24 cellular contexts compared by ENCODE assay signal in genomic region chr6:412146-412886, GRCh38. TPM values are rescaled to one million over a fixed set of nuclear protein-coding genes. Genes with fewer than 3 reads are reported as not detected.
DNase-seq lines count a peak whose midpoint lies in the region; ATAC-seq and TF ChIP-seq lines count a peak whose summit lies in the region.
"Had no signal": no experiment of that assay in that cellular context is flagged by ENCODE, and none has a peak within 500 bp of the region (broad histone marks: within the 10 kb centered on the region; RNA-seq: fewer than 3 reads in every experiment).

No MANE protein-coding gene starts in this region.

- no peaks in the 10 kb centered on the region for H3K27me3 Mint-ChIP-seq in T-helper 2 cell treated with Interferon-gamma antibody and Interleukin-4, amounts not matched to agents 5 μg/mL and 100 μg/mL, for 36 hours (ENCODE audit: low read depth)
- no peaks in the 10 kb centered on the region for H3K27me3 Mint-ChIP-seq in stimulated activated naive CD8-positive, alpha-beta T cell treated with anti-CD3 and anti-CD28 coated beads, Interleukin-15, Interleukin-2, amounts not matched to agents 100 ng/mL and 50 ng/mL, for 24 hours
- no peaks in the 10 kb centered on the region for H3K27me3 Mint-ChIP-seq in activated naive CD8-positive, alpha-beta T cell treated with anti-CD3 and anti-CD28 coated beads, Interleukin-2, amount 50 U/mL, for 24 hours
- peaks cover 35% of the 10 kb centered on the region for H3K27me3 Mint-ChIP-seq in progenitor cell of endocrine pancreas

- DNase-seq in T-helper 2 cell treated with Interferon-gamma antibody and Interleukin-4, amounts not matched to agents 5 μg/mL and 100 μg/mL, for 36 hours (ENCODE audit: low spot score): no peak
- DNase-seq in T-helper 2 cell (no peak), dermis blood vessel endothelial cell (no peak), DMS53 (lab: John Stamatoyannopoulos, UW) (no peak), progenitor cell of endocrine pancreas (ENCODE audit: low spot score, unreplicated experiment) (no peak)
- no peak for DNase-seq in stimulated activated naive CD8-positive, alpha-beta T cell treated with anti-CD3 and anti-CD28 coated beads, Interleukin-15, Interleukin-2, amounts not matched to agents 100 U/mL and 50 U/mL, for 24 hours
- no peak for DNase-seq in activated naive CD8-positive, alpha-beta T cell treated with anti-CD3 and anti-CD28 coated beads, Interleukin-2, amount 50 U/mL, for 24 hours
- DNase-seq: 8988T; activated CD4-positive, alpha-beta T cell treated with anti-CD3 and anti-CD28 coated beads, Interleukin-2, amount 50 U/mL, for 4 hours; adrenal gland; body of pancreas; dorsolateral prefrontal cortex; gastrocnemius medialis; hypothalamus; OCI-M1; sigmoid colon; stimulated activated CD4-positive, alpha-beta T cell treated with anti-CD3 and anti-CD28 coated beads, Interleukin-4, amount 100 ng/mL, for 24 hours; stimulated activated naive CD4-positive, alpha-beta T cell; T1000; WERI-Rb-1 had no signal

- no peak for ATAC-seq in stimulated activated naive CD8-positive, alpha-beta T cell treated with anti-CD3 and anti-CD28 coated beads, Interleukin-15, Interleukin-2, amounts not matched to agents 100 U/mL and 50 U/mL, for 24 hours
- no peak for ATAC-seq in activated naive CD8-positive, alpha-beta T cell treated with anti-CD3 and anti-CD28 coated beads, Interleukin-2, amount 50 U/mL, for 24 hours
- ATAC-seq: body of pancreas, gastrocnemius medialis, SK-N-SH treated with all-trans-retinoic acid at 6 μM for 48 hours had no signal

- peaks cover 47% of the 10 kb centered on the region for H3K4me1 Mint-ChIP-seq in T-helper 2 cell treated with Interferon-gamma antibody and Interleukin-4, amounts not matched to agents 5 μg/mL and 100 μg/mL, for 36 hours (ENCODE audit: low read depth)
- peaks cover 39% of the 10 kb centered on the region for H3K4me1 Mint-ChIP-seq in stimulated activated naive CD8-positive, alpha-beta T cell treated with anti-CD3 and anti-CD28 coated beads, Interleukin-15, Interleukin-2, amounts not matched to agents 100 ng/mL and 50 ng/mL, for 24 hours (ENCODE audit: low read depth)
- H3K4me1 Mint-ChIP-seq in activated naive CD8-positive, alpha-beta T cell treated with anti-CD3 and anti-CD28 coated beads, Interleukin-2, amount 50 U/mL, for 24 hours: peaks cover 39% of the 10 kb centered on the region
- H3K4me1 Mint-ChIP-seq in progenitor cell of endocrine pancreas (ENCODE audit: low read depth): peaks cover 4% of the 10 kb centered on the region

- peak overlapping the region; percentile 29 for H3K27ac Mint-ChIP-seq in T-helper 2 cell treated with Interferon-gamma antibody and Interleukin-4, amounts not matched to agents 5 μg/mL and 100 μg/mL, for 36 hours
- H3K27ac Mint-ChIP-seq in stimulated activated naive CD8-positive, alpha-beta T cell treated with anti-CD3 and anti-CD28 coated beads, Interleukin-15, Interleukin-2, amounts not matched to agents 100 ng/mL and 50 ng/mL, for 24 hours: peak overlapping the region; percentile 5
- H3K27ac Mint-ChIP-seq in activated naive CD8-positive, alpha-beta T cell treated with anti-CD3 and anti-CD28 coated beads, Interleukin-2, amount 50 U/mL, for 24 hours: peak overlapping the region; percentile 32
- H3K27ac Mint-ChIP-seq in progenitor cell of endocrine pancreas: no peak overlapping the region

- H3K36me3 Mint-ChIP-seq in T-helper 2 cell treated with Interferon-gamma antibody and Interleukin-4, amounts not matched to agents 5 μg/mL and 100 μg/mL, for 36 hours (ENCODE audit: low read depth): peaks cover 84% of the 10 kb centered on the region
- H3K36me3 Mint-ChIP-seq in stimulated activated naive CD8-positive, alpha-beta T cell treated with anti-CD3 and anti-CD28 coated beads, Interleukin-15, Interleukin-2, amounts not matched to agents 100 ng/mL and 50 ng/mL, for 24 hours (ENCODE audit: low read depth): peaks cover 85% of the 10 kb centered on the region
- peaks cover 67% of the 10 kb centered on the region for H3K36me3 Mint-ChIP-seq in activated naive CD8-positive, alpha-beta T cell treated with anti-CD3 and anti-CD28 coated beads, Interleukin-2, amount 50 U/mL, for 24 hours (ENCODE audit: low read depth)
- H3K36me3 Mint-ChIP-seq in progenitor cell of endocrine pancreas (ENCODE audit: insufficient read depth): no peaks in the 10 kb centered on the region

- no peak for TF ChIP-seq CTCF in progenitor cell of endocrine pancreas (IDR thresholded peaks at IDR 0.05; ENCODE audit: unreplicated experiment)

- peaks cover 28% of the 10 kb centered on the region for H3K9me3 Mint-ChIP-seq in T-helper 2 cell treated with Interferon-gamma antibody and Interleukin-4, amounts not matched to agents 5 μg/mL and 100 μg/mL, for 36 hours
- H3K9me3 Mint-ChIP-seq in stimulated activated naive CD8-positive, alpha-beta T cell treated with anti-CD3 and anti-CD28 coated beads, Interleukin-15, Interleukin-2, amounts not matched to agents 100 ng/mL and 50 ng/mL, for 24 hours: peaks cover 10% of the 10 kb centered on the region
- peaks cover 24% of the 10 kb centered on the region for H3K9me3 Mint-ChIP-seq in activated naive CD8-positive, alpha-beta T cell treated with anti-CD3 and anti-CD28 coated beads, Interleukin-2, amount 50 U/mL, for 24 hours
- peaks cover 7% of the 10 kb centered on the region for H3K9me3 Mint-ChIP-seq in progenitor cell of endocrine pancreas (ENCODE audit: low read depth)

- no peak overlapping the region for H3K4me3 Mint-ChIP-seq in T-helper 2 cell treated with Interferon-gamma antibody and Interleukin-4, amounts not matched to agents 5 μg/mL and 100 μg/mL, for 36 hours
- H3K4me3 Mint-ChIP-seq in stimulated activated naive CD8-positive, alpha-beta T cell treated with anti-CD3 and anti-CD28 coated beads, Interleukin-15, Interleukin-2, amounts not matched to agents 100 ng/mL and 50 ng/mL, for 24 hours: no peak overlapping the region
- H3K4me3 Mint-ChIP-seq in activated naive CD8-positive, alpha-beta T cell treated with anti-CD3 and anti-CD28 coated beads, Interleukin-2, amount 50 U/mL, for 24 hours: no peak overlapping the region
- no peak overlapping the region for H3K4me3 Mint-ChIP-seq in progenitor cell of endocrine pancreas (ENCODE audit: low read depth)

RNA-seq across cellular contexts. Expression of gene IRF4, which starts 20.8 kb away (rescaled TPM):
- total RNA-seq in dermis blood vessel endothelial cell (0.05 TPM in 1 of 2 replicates, not detected in the other), progenitor cell of endocrine pancreas (0.04 TPM in 1 of 2 replicates, not detected in the other)
- total RNA-seq: LHCN-M2, myocyte had no signal
